20 cellular contexts compared by ENCODE assay signal in the genomic region with DNA sequence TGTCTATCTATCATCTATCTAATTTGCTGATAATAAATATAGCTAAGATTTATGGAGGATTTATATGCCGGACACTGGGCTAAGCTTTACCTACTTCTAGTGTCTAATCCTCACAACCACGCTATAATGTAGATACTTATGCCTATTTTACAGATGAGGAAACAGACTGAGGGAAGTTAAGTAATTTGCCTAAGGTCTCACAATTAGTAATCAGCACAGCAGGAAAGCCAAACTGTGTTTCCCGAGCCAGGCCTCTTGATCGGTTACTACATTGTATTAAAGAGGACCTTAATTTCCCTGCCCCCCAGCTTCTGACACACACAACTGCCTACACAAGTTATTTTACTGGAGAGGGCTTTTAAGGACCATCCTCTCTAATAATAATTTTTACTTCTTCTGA. TPM values are rescaled to one million over a fixed set of nuclear protein-coding genes. Genes with fewer than 3 reads are reported as not detected.
DNase-seq lines count a peak whose midpoint lies in the region; ATAC-seq and FAIRE-seq lines count a peak whose summit lies in the region.
"Had no signal": no experiment of that assay in that cellular context is flagged by ENCODE, and none has a peak within 500 bp of the region (broad histone marks: within the 10 kb centered on the region; RNA-seq: fewer than 3 reads in every experiment).

No MANE protein-coding gene starts in this region.

- H3K4me3 Mint-ChIP-seq in activated CD4-positive, alpha-beta T cell treated with anti-CD3 and anti-CD28 coated beads, Interleukin-2, amount 10 ng/mL, durations not matched to agents 24 days and 14 days: no peak overlapping the region
- H3K4me3 Mint-ChIP-seq: activated CD8-positive, alpha-beta memory T cell treated with anti-CD3 and anti-CD28 coated beads, Interleukin-2, amount 10 ng/mL, durations not matched to agents 7 days and 5 days; T-helper 2 cell treated with Interferon-gamma antibody and Interleukin-4, amounts not matched to agents 5 μg/mL and 100 μg/mL, for 36 hours had no signal

- H3K9me3 Mint-ChIP-seq in activated CD4-positive, alpha-beta T cell treated with anti-CD3 and anti-CD28 coated beads, Interleukin-2, amount 10 ng/mL, durations not matched to agents 24 days and 14 days: no peaks in the 10 kb centered on the region
- H3K9me3 Mint-ChIP-seq: T-helper 2 cell treated with Interferon-gamma antibody and Interleukin-4, amounts not matched to agents 5 μg/mL and 100 μg/mL, for 36 hours had no signal

- no peaks in the 10 kb centered on the region for H3K4me1 Mint-ChIP-seq in activated CD4-positive, alpha-beta T cell treated with anti-CD3 and anti-CD28 coated beads, Interleukin-2, amount 10 ng/mL, durations not matched to agents 24 days and 14 days

- H3K27me3 Mint-ChIP-seq in activated CD4-positive, alpha-beta T cell treated with anti-CD3 and anti-CD28 coated beads, Interleukin-2, amount 10 ng/mL, durations not matched to agents 24 days and 14 days: peaks cover 45% of the 10 kb centered on the region

- DNase-seq in GM18507 (ENCODE audit: extremely low spot score, insufficient read length, low read depth): no peak
- peak; percentile 17 for DNase-seq in dermis blood vessel endothelial cell
- no peak for DNase-seq in globus pallidus (ENCODE audit: low spot score)
- no peak for DNase-seq in activated CD4-positive, alpha-beta T cell treated with anti-CD3 and anti-CD28 coated beads, Interleukin-2, amount 10 ng/mL, durations not matched to agents 24 days and 14 days
- no peak for DNase-seq in RPMI8226
- DNase-seq: activated CD4-positive, CD25-positive, alpha-beta regulatory T cell treated with anti-CD3 and anti-CD28 coated beads, Interleukin-2, amount 50 U/mL, for 72 hours; activated CD8-positive, alpha-beta memory T cell treated with anti-CD3 and anti-CD28 coated beads, Interleukin-2, amount 10 ng/mL, durations not matched to agents 7 days and 5 days; DMS79 treated with DMSO at 0.1 percent for 48 hours; dorsolateral prefrontal cortex; foreskin melanocyte; mucosa of descending colon; NCI-H1930; SHP77; spleen had no signal

- FAIRE-seq in GM18507 (lab: Jason Lieb, UNC): peak; percentile 82

- no peaks in the 10 kb centered on the region for H3K36me3 Mint-ChIP-seq in activated CD4-positive, alpha-beta T cell treated with anti-CD3 and anti-CD28 coated beads, Interleukin-2, amount 10 ng/mL, durations not matched to agents 24 days and 14 days (ENCODE audit: low read depth)
- H3K36me3 Mint-ChIP-seq: activated CD8-positive, alpha-beta memory T cell treated with anti-CD3 and anti-CD28 coated beads, Interleukin-2, amount 10 ng/mL, durations not matched to agents 7 days and 5 days had no signal

- peak; percentile 88 for ATAC-seq in GM21390 (IDR thresholded peaks at IDR 0.05; ENCODE audit: unreplicated experiment)
- peak; percentile 55 for ATAC-seq in HG03432 (IDR thresholded peaks at IDR 0.05; ENCODE audit: unreplicated experiment)
- ATAC-seq in HG03039 (IDR thresholded peaks at IDR 0.05; ENCODE audit: unreplicated experiment): no peak
- ATAC-seq: activated CD8-positive, alpha-beta memory T cell treated with anti-CD3 and anti-CD28 coated beads, Interleukin-2, amount 10 ng/mL, durations not matched to agents 7 days and 5 days; left lobe of liver; mucosa of descending colon had no signal

- intact Hi-C loops in activated CD4-positive, alpha-beta T cell treated with anti-CD3 and anti-CD28 coated beads, Interleukin-2, amount 10 ng/mL, durations not matched to agents 24 days and 14 days (cut with micrococcal nuclease): no loop called here

- no peak overlapping the region for H3K27ac Mint-ChIP-seq in activated CD4-positive, alpha-beta T cell treated with anti-CD3 and anti-CD28 coated beads, Interleukin-2, amount 10 ng/mL, durations not matched to agents 24 days and 14 days
- H3K27ac Mint-ChIP-seq: activated CD8-positive, alpha-beta memory T cell treated with anti-CD3 and anti-CD28 coated beads, Interleukin-2, amount 10 ng/mL, durations not matched to agents 7 days and 5 days; T-helper 2 cell treated with Interferon-gamma antibody and Interleukin-4, amounts not matched to agents 5 μg/mL and 100 μg/mL, for 36 hours had no signal

RNA-seq across cellular contexts. Expression of gene ONECUT1, which starts 40.9 kb away (rescaled TPM):
- not detected in 2 replicates for total RNA-seq in dermis blood vessel endothelial cell
- total RNA-seq in activated CD4-positive, alpha-beta T cell treated with anti-CD3 and anti-CD28 coated beads, Interleukin-2, amount 10 ng/mL, durations not matched to agents 24 days and 14 days: not detected in 2 replicates
- total RNA-seq: activated CD8-positive, alpha-beta memory T cell treated with anti-CD3 and anti-CD28 coated beads, Interleukin-2, amount 10 ng/mL, durations not matched to agents 7 days and 5 days; mucosa of descending colon; spleen; temporal lobe had no signal
